15 cellular contexts compared by ENCODE assay signal in genomic region chr20:24381886-24382285, GRCh38.
DNase-seq lines count a peak whose midpoint lies in the region; ATAC-seq and TF ChIP-seq lines count a peak whose summit lies in the region.
"Had no signal": no experiment of that assay in that cellular context is flagged by ENCODE, and none has a peak within 500 bp of the region (broad histone marks: within the 10 kb centered on the region; RNA-seq: fewer than 3 reads in every experiment).

No MANE protein-coding gene starts in this region.

- H3K4me3 ChIP-seq in dorsolateral prefrontal cortex: no peak overlapping the region
- H3K4me3 ChIP-seq in uterus: no peak overlapping the region

- DNase-seq in G401 (ENCODE audit: low spot score): peak; percentile 63
- peak; percentile 51 for DNase-seq in NCI-H82 treated with DMSO at 0.1 percent for 48 hours (lab: John Stamatoyannopoulos, UW; ENCODE audit: unreplicated experiment)
- DNase-seq in dorsolateral prefrontal cortex: peak in 1 of 10 donors; percentile 16
- DNase-seq in uterus: no peak
- no peak for DNase-seq in head of caudate nucleus
- no peak for DNase-seq in DMS53 (lab: John Stamatoyannopoulos, UW)
- DNase-seq: ACHN; CD4-positive, CD25-positive, alpha-beta regulatory T cell; CD8-positive, alpha-beta memory T cell; COR-L47; DMS79; GF-D8; GOT3 had no signal

- H3K36me3 ChIP-seq in uterus: no peaks in the 10 kb centered on the region
- H3K36me3 ChIP-seq: BE2C had no signal

- H3K27ac ChIP-seq in dorsolateral prefrontal cortex (peak overlapping the region in 36 of 59 donors; percentile 2 to 83 (median 62)), uterus (peak overlapping the region; percentile 33 to 43)

- H3K9me3 ChIP-seq in uterus: no peaks in the 10 kb centered on the region
- H3K9me3 ChIP-seq: BE2C had no signal

- no peak for ATAC-seq in HG03175 (IDR thresholded peaks at IDR 0.05; ENCODE audit: unreplicated experiment)

- TF ChIP-seq CTCF in dorsolateral prefrontal cortex (IDR thresholded peaks at IDR 0.05 in 54 of 56, conservative IDR thresholded peaks at IDR 0.05 in 2 of 56; ENCODE audit: low read depth in 1 of 56, partially characterized antibody in 56 of 56): no peak
- TF ChIP-seq CTCF in uterus (IDR thresholded peaks at IDR 0.05): no peak

- intact Hi-C loops in dorsolateral prefrontal cortex (cut with DNase I) (loop anchor here in 1 of 2 donors (5.0 kb wide), 2 partner anchors 75 to 80 kb away; no protein-coding TSS in a partner anchor), uterus (cut with DNase I; ENCODE audit: low total_unique reads) (no loop called here), head of caudate nucleus (cut with DNase I) (no loop called here)

- TF ChIP-seq POLR2A in uterus (IDR thresholded peaks at IDR 0.05): no peak

- H3K27me3 ChIP-seq in dorsolateral prefrontal cortex (peaks cover 0 to 4% (median 0%) of the 10 kb centered on the region in 45 donors), uterus (no peaks in the 10 kb centered on the region)
- H3K27me3 ChIP-seq: BE2C had no signal

- no peaks in the 10 kb centered on the region for H3K4me1 ChIP-seq in uterus

- in situ Hi-C loops in G401 (cut with HindIII; ENCODE audit: low sequenced_read_pairs): no loop called here

Comparison
In these comparisons a context has a peak if more than half of its experiments do, and no peak if none do; other contexts are left out.
1. DNase-seq: peak in G401 (single experiment) and NCI-H82 treated with DMSO at 0.1 percent for 48 hours (single experiment); none in uterus (0 of 2), head of caudate nucleus (0 of 42) and DMS53 (single experiment).